ENCODE assay signal across 17 cellular contexts in genomic region chr2:23469142-23469540, GRCh38.
"Had no signal": no experiment of that assay in that cellular context is flagged by ENCODE, and none has a peak within 500 bp of the region (broad histone marks: within the 10 kb centered on the region; RNA-seq: fewer than 3 reads in every experiment).

No MANE protein-coding gene starts in this region.

- FAIRE-seq: islet of Langerhans had no signal

- H3K36me3 ChIP-seq: esophagus muscularis mucosa, gastrocnemius medialis, heart right ventricle, stomach, upper lobe of left lung, vagina had no signal

- DNase-seq: central memory CD4-positive, alpha-beta T cell; cortex of kidney; effector memory CD4-positive, alpha-beta T cell; gastrocnemius medialis; heart right ventricle; hypothalamus; kidney glomerular epithelial cell; mammary epithelial cell; mucosa of descending colon; right cardiac atrium; stimulated activated naive CD4-positive, alpha-beta T cell; stomach; upper lobe of left lung had no signal

- H3K4me1 ChIP-seq: gastrocnemius medialis, heart right ventricle, upper lobe of left lung, vagina had no signal

- ATAC-seq: gastrocnemius medialis, heart right ventricle, mucosa of descending colon, right cardiac atrium had no signal

- H3K4me3 ChIP-seq: esophagus muscularis mucosa, gastrocnemius medialis, heart right ventricle, mucosa of descending colon, stomach, upper lobe of left lung, vagina had no signal

- H3K9me3 ChIP-seq: esophagus muscularis mucosa, gastrocnemius medialis, heart right ventricle, mucosa of descending colon, stomach, upper lobe of left lung, vagina had no signal

- H3K27ac ChIP-seq: epithelial cell of prostate, gastrocnemius medialis, heart right ventricle, upper lobe of left lung, vagina had no signal

- H3K27me3 ChIP-seq: esophagus muscularis mucosa, gastrocnemius medialis, upper lobe of left lung, vagina had no signal
